ENCODE assay signal across 1 cellular context in the genomic region with DNA sequence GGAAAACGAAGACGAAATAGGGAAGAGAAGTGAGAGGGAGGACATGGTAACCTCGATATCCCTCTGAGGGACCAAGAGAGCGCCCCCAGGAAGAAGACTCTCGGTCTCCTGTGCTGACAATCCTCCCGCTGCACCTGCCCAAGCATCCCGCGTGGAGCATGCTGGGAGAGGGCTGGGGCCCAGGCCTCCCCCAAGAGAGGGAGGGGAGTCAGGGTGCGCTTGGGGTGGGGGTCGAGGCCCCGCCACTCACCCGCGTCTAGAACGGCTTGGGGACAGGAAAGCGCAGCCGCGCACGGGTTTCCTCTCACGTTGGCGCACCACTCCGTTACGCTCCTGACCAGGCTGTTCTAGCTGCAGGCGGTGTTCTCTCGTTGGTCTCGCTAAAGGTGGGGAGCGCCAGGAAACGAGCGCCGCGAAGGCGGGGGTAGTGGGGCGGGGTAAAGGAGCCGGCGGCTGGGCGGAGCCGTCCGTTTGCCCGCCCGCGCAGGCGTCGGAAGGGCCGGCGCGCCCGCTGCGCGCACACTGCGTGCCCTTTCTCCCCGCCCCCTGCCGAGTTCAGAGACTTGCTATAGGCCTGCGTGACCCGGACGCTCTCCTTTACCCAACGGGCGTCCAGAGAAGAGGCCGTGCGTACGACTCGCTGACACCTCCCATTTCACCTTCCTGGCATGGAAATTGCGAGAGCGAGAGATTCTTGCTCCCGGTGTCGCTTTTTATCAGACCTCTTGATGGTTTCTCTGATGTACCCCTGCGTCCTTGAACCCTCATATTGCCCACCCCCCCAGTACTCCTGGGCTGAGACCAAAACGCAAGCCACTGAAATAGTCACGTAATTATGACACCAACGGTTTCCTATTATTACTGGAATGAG.
TF ChIP-seq lines count a peak whose summit lies in the region.

C1GALT1C1 (minus strand) TSS at position 388 of the 871 bp plus-strand sequence. CDS start 2,888 bp downstream, outside the sequence.

TF ChIP-seq in K562, 482 proteins besides CTCF, POLR2A, EP300 and RAD21 (continued from another document and continues in another):
- TF ChIP-seq, protein P1, sequence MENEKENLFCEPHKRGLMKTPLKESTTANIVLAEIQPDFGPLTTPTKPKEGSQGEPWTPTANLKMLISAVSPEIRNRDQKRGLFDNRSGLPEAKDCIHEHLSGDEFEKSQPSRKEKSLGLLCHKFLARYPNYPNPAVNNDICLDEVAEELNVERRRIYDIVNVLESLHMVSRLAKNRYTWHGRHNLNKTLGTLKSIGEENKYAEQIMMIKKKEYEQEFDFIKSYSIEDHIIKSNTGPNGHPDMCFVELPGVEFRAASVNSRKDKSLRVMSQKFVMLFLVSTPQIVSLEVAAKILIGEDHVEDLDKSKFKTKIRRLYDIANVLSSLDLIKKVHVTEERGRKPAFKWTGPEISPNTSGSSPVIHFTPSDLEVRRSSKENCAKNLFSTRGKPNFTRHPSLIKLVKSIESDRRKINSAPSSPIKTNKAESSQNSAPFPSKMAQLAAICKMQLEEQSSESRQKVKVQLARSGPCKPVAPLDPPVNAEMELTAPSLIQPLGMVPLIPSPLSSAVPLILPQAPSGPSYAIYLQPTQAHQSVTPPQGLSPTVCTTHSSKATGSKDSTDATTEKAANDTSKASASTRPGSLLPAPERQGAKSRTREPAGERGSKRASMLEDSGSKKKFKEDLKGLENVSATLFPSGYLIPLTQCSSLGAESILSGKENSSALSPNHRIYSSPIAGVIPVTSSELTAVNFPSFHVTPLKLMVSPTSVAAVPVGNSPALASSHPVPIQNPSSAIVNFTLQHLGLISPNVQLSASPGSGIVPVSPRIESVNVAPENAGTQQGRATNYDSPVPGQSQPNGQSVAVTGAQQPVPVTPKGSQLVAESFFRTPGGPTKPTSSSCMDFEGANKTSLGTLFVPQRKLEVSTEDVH (IDR thresholded peaks at IDR 0.05; ENCODE audit: low read depth, partially characterized antibody): no peak
- TF ChIP-seq ZNF57 (CRISPR knock-in tag; IDR thresholded peaks at IDR 0.05) (no peak), MTA1 (IDR thresholded peaks at IDR 0.05; ENCODE audit: borderline replicate concordance) (peak; percentile 45; the same call in 1 of the 2 replicates), PML (IDR thresholded peaks at IDR 0.05; ENCODE audit: low read length) (peak; percentile 61; the same call in 1 of the 2 replicates), ZSCAN29 (IDR thresholded peaks at IDR 0.05) (no peak), NRF1 (conservative IDR thresholded peaks at IDR 0.05 in 1 of 2, IDR thresholded peaks at IDR 0.05 in 1 of 2) (peak; percentile 97 to 98), E4F1 (CRISPR knock-in tag; IDR thresholded peaks at IDR 0.05; ENCODE audit: borderline replicate concordance) (no peak), ZNF324 (CRISPR knock-in tag; IDR thresholded peaks at IDR 0.05) (no peak), PYGO2 (tag; IDR thresholded peaks at IDR 0.05) (no peak), GATAD2B (IDR thresholded peaks at IDR 0.05; ENCODE audit: borderline replicate concordance) (no peak), NFYB (IDR thresholded peaks at IDR 0.05; ENCODE audit: extremely low read depth, insufficient read length) (peak; percentile 64), TEAD1 (CRISPR knock-in tag; IDR thresholded peaks at IDR 0.05) (no peak), NR2C2 (CRISPR knock-in tag; IDR thresholded peaks at IDR 0.05) (peak; percentile 56), NR2C2 (tag; IDR thresholded peaks at IDR 0.05) (peak; percentile 95), E2F1 (CRISPR knock-in tag; IDR thresholded peaks at IDR 0.05) (no peak), KAT8 (IDR thresholded peaks at IDR 0.05; ENCODE audit: low read depth) (no peak), MYNN (IDR thresholded peaks at IDR 0.05) (no peak), MYNN (CRISPR knock-in tag; IDR thresholded peaks at IDR 0.05) (no peak), CSDE1 (IDR thresholded peaks at IDR 0.05) (no peak), ADNP (tag; IDR thresholded peaks at IDR 0.05) (no peak), ELF1 (tag; IDR thresholded peaks at IDR 0.05) (no peak), ZNF143 (CRISPR knock-in tag; IDR thresholded peaks at IDR 0.05) (peak; percentile 70), POLR2AphosphoS2 (IDR thresholded peaks at IDR 0.05; ENCODE audit: low read length) (no peak), NR2F6 (CRISPR knock-in tag; IDR thresholded peaks at IDR 0.05) (no peak), HNRNPLL (IDR thresholded peaks at IDR 0.05; ENCODE audit: low read depth, low read length, poor library complexity, severe bottlenecking) (peak; percentile 95), CBX2 (IDR thresholded peaks at IDR 0.05; ENCODE audit: insufficient read depth, low read length, poor library complexity, severe bottlenecking) (no peak), NCOR1 (IDR thresholded peaks at IDR 0.05) (no peak), CCAR2 (IDR thresholded peaks at IDR 0.05; ENCODE audit: low read depth, low read length) (no peak), PURB (CRISPR knock-in tag; IDR thresholded peaks at IDR 0.05; ENCODE audit: low read depth) (no peak)
- TF ChIP-seq, protein P2, sequence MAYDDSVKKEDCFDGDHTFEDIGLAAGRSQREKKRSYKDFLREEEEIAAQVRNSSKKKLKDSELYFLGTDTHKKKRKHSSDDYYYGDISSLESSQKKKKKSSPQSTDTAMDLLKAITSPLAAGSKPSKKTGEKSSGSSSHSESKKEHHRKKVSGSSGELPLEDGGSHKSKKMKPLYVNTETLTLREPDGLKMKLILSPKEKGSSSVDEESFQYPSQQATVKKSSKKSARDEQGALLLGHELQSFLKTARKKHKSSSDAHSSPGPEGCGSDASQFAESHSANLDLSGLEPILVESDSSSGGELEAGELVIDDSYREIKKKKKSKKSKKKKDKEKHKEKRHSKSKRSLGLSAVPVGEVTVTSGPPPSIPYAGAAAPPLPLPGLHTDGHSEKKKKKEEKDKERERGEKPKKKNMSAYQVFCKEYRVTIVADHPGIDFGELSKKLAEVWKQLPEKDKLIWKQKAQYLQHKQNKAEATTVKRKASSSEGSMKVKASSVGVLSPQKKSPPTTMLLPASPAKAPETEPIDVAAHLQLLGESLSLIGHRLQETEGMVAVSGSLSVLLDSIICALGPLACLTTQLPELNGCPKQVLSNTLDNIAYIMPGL (CRISPR knock-in tag; IDR thresholded peaks at IDR 0.05): 0 out of 2 replicates have a peak, but pooled peaks have one; percentile 63
- TF ChIP-seq, protein P3, sequence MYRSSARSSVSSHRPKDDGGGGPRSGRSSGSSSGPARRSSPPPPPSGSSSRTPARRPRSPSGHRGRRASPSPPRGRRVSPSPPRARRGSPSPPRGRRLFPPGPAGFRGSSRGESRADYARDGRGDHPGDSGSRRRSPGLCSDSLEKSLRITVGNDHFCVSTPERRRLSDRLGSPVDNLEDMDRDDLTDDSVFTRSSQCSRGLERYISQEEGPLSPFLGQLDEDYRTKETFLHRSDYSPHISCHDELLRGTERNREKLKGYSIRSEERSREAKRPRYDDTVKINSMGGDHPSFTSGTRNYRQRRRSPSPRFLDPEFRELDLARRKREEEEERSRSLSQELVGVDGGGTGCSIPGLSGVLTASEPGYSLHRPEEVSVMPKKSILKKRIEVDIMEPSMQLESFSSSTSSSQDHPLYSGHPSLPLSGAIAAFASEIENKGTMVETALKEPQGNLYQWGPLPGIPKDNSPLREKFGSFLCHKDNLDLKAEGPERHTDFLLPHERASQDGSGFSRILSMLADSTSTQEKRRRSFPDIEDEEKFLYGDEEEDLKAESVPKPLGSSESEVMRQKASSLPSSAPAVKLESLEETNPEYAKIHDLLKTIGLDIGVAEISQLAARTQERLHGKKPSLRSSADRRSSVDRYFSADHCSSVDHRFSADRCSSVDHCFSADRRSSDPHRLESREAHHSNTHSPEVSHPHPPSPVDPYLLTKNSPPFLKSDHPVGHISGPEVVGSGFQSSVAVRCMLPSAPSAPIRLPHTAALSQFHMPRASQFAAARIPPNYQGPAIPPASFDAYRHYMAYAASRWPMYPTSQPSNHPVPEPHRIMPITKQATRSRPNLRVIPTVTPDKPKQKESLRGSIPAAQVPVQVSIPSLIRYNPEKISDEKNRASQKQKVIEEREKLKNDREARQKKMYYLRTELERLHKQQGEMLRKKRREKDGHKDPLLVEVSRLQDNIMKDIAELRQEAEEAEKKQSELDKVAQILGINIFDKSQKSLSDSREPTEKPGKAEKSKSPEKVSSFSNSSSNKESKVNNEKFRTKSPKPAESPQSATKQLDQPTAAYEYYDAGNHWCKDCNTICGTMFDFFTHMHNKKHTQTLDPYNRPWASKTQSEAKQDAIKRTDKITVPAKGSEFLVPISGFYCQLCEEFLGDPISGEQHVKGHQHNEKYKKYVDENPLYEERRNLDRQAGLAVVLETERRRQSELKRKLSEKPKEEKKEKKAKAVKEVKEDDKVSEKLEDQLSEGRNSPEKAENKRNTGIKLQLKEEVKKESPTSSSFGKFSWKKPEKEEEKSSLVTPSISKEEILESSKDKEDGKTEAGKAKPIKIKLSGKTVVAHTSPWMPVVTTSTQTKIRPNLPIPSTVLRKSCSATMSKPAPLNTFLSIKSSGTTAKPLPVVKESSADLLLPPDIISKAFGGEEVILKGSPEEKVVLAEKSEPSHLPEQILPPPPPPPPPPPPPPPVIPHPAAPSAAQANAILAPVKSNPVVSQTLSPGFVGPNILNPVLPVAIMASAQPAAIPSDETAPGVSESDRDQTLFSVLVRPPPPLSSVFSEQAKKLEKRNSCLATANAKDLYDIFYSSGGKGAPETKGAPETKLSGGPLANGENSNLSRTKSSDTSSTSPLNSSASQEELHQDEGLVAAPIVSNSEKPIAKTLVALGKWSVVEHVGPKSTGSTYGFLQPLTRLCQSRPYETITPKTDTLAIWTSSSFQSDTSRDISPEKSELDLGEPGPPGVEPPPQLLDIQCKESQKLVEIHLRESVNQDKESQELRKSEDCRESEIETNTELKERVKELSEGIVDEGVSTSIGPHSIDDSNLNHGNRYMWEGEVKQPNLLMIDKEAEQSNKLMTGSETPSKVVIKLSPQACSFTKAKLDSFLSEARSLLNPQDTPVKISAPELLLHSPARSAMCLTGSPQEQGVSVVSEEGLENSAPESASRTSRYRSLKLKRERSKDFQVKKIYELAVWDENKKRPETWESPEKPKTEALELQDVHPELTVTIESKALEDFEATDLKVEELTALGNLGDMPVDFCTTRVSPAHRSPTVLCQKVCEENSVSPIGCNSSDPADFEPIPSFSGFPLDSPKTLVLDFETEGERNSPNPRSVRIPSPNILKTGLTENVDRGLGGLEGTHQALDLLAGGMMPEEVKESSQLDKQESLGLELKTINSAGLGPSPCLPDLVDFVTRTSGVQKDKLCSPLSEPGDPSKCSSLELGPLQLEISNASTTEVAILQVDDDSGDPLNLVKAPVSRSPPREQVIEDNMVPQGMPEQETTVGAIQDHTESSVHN (IDR thresholded peaks at IDR 0.05; ENCODE audit: borderline replicate concordance in 1 of 2, low read depth in 1 of 2): no peak; a peak in 1 of 4 replicates
- TF ChIP-seq, protein P4, sequence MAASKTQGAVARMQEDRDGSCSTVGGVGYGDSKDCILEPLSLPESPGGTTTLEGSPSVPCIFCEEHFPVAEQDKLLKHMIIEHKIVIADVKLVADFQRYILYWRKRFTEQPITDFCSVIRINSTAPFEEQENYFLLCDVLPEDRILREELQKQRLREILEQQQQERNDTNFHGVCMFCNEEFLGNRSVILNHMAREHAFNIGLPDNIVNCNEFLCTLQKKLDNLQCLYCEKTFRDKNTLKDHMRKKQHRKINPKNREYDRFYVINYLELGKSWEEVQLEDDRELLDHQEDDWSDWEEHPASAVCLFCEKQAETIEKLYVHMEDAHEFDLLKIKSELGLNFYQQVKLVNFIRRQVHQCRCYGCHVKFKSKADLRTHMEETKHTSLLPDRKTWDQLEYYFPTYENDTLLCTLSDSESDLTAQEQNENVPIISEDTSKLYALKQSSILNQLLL (CRISPR knock-in tag; IDR thresholded peaks at IDR 0.05; ENCODE audit: borderline replicate concordance): no peak
- TF ChIP-seq, protein P5, sequence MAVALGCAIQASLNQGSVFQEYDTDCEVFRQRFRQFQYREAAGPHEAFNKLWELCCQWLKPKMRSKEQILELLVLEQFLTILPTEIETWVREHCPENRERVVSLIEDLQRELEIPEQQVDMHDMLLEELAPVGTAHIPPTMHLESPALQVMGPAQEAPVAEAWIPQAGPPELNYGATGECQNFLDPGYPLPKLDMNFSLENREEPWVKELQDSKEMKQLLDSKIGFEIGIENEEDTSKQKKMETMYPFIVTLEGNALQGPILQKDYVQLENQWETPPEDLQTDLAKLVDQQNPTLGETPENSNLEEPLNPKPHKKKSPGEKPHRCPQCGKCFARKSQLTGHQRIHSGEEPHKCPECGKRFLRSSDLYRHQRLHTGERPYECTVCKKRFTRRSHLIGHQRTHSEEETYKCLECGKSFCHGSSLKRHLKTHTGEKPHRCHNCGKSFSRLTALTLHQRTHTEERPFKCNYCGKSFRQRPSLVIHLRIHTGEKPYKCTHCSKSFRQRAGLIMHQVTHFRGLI (CRISPR knock-in tag; IDR thresholded peaks at IDR 0.05): no peak
- TF ChIP-seq, protein P6, sequence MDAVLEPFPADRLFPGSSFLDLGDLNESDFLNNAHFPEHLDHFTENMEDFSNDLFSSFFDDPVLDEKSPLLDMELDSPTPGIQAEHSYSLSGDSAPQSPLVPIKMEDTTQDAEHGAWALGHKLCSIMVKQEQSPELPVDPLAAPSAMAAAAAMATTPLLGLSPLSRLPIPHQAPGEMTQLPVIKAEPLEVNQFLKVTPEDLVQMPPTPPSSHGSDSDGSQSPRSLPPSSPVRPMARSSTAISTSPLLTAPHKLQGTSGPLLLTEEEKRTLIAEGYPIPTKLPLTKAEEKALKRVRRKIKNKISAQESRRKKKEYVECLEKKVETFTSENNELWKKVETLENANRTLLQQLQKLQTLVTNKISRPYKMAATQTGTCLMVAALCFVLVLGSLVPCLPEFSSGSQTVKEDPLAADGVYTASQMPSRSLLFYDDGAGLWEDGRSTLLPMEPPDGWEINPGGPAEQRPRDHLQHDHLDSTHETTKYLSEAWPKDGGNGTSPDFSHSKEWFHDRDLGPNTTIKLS (IDR thresholded peaks at IDR 0.05; ENCODE audit: borderline replicate concordance, low read depth): peak; percentile 36; the same call in 1 of the 2 replicates
